ENCODE assay signal across 30 cellular contexts in genomic region chr10:113617086-113617485, GRCh38. TPM values are rescaled to one million over a fixed set of nuclear protein-coding genes. Genes with fewer than 3 reads are reported as not detected.
"Had no signal": no experiment of that assay in that cellular context is flagged by ENCODE, and none has a peak within 500 bp of the region (broad histone marks: within the 10 kb centered on the region; RNA-seq: fewer than 3 reads in every experiment).

No MANE protein-coding gene starts in this region.

- ATAC-seq: activated CD8-positive, alpha-beta T cell treated with anti-CD3 and anti-CD28 coated beads, Interleukin-2, amount 10 ng/mL, durations not matched to agents 7 days and 5 days; activated T-helper 17 cell treated with anti-CD3 and anti-CD28 coated beads, Interleukin-2, amount 50 U/mL, for 72 hours; effector memory CD8-positive, alpha-beta T cell; left cardiac atrium; natural killer cell; pancreas; right cardiac atrium; stimulated activated effector memory CD8-positive, alpha-beta T cell treated with anti-CD3 and anti-CD28 coated beads, Interleukin-12 subunit alpha, Interleukin-12 subunit beta, amount 100 ng/mL, for 72 hours; stimulated activated naive CD8-positive, alpha-beta T cell treated with anti-CD3 and anti-CD28 coated beads, Interleukin-15, amount 100 ng/mL, for 72 hours had no signal

- H3K4me1 ChIP-seq: adrenal gland, ascending aorta had no signal

- H3K27me3 ChIP-seq: ascending aorta, brain microvascular endothelial cell, pancreas had no signal

- DNase-seq: activated CD4-positive, alpha-beta T cell treated with anti-CD3 and anti-CD28 coated beads for 1 hour; activated CD4-positive, alpha-beta T cell treated with anti-CD3 and anti-CD28 coated beads, Interleukin-2, amount 50 U/mL, for 1 hour; activated CD8-positive, alpha-beta T cell treated with anti-CD3 and anti-CD28 coated beads, Interleukin-2, amount 10 ng/mL, durations not matched to agents 7 days and 5 days; activated naive CD4-positive, alpha-beta T cell; activated T-cell treated with anti-CD3 and anti-CD28 coated beads, Interleukin-2, amount 50 U/mL, for 1 hour; adrenal gland; brain microvascular endothelial cell; central memory CD4-positive, alpha-beta T cell; effector memory CD8-positive, alpha-beta T cell; head of caudate nucleus; islet precursor cell; left cardiac atrium; midbrain; natural killer cell; pancreas; right cardiac atrium; stimulated activated CD4-positive, alpha-beta T cell treated with anti-CD3 and anti-CD28 coated beads, Interleukin-1b, Interleukin-23, amount 100 ng/mL, for 48 hours; stimulated activated naive CD8-positive, alpha-beta T cell treated with anti-CD3 and anti-CD28 coated beads, Interleukin-15, amount 100 ng/mL, for 72 hours; tibial artery; WERI-Rb-1 had no signal

- H3K9me3 Mint-ChIP-seq: activated T-helper 17 cell treated with anti-CD3 and anti-CD28 coated beads, Interleukin-2, amount 50 U/mL, for 72 hours; effector memory CD8-positive, alpha-beta T cell; natural killer cell; stimulated activated effector memory CD8-positive, alpha-beta T cell treated with anti-CD3 and anti-CD28 coated beads, Interleukin-12 subunit alpha, Interleukin-12 subunit beta, amount 100 ng/mL, for 72 hours; stimulated activated naive CD8-positive, alpha-beta T cell treated with anti-CD3 and anti-CD28 coated beads, Interleukin-15, amount 100 ng/mL, for 72 hours had no signal

- H3K27ac Mint-ChIP-seq: activated CD8-positive, alpha-beta T cell treated with anti-CD3 and anti-CD28 coated beads, Interleukin-2, amount 10 ng/mL, durations not matched to agents 7 days and 5 days; activated naive CD8-positive, alpha-beta T cell; activated T-helper 17 cell treated with anti-CD3 and anti-CD28 coated beads, Interleukin-2, amount 50 U/mL, for 72 hours; effector memory CD8-positive, alpha-beta T cell; natural killer cell; stimulated activated effector memory CD8-positive, alpha-beta T cell treated with anti-CD3 and anti-CD28 coated beads, Interleukin-12 subunit alpha, Interleukin-12 subunit beta, amount 100 ng/mL, for 72 hours; stimulated activated naive CD8-positive, alpha-beta T cell treated with anti-CD3 and anti-CD28 coated beads, Interleukin-15, amount 100 ng/mL, for 72 hours had no signal

- H3K4me3 ChIP-seq: adrenal gland, ascending aorta, esophagus muscularis mucosa, pancreas, skin epidermis, tibial artery had no signal

- H3K4me1 Mint-ChIP-seq: activated T-helper 17 cell treated with anti-CD3 and anti-CD28 coated beads, Interleukin-2, amount 50 U/mL, for 72 hours; natural killer cell; stimulated activated effector memory CD8-positive, alpha-beta T cell treated with anti-CD3 and anti-CD28 coated beads, Interleukin-12 subunit alpha, Interleukin-12 subunit beta, amount 100 ng/mL, for 72 hours; stimulated activated naive CD8-positive, alpha-beta T cell treated with anti-CD3 and anti-CD28 coated beads, Interleukin-15, amount 100 ng/mL, for 72 hours had no signal

- H3K36me3 Mint-ChIP-seq: activated naive CD8-positive, alpha-beta T cell; natural killer cell; stimulated activated effector memory CD8-positive, alpha-beta T cell treated with anti-CD3 and anti-CD28 coated beads, Interleukin-12 subunit alpha, Interleukin-12 subunit beta, amount 100 ng/mL, for 72 hours had no signal

- H3K4me3 Mint-ChIP-seq: activated CD8-positive, alpha-beta T cell treated with anti-CD3 and anti-CD28 coated beads, Interleukin-2, amount 10 ng/mL, durations not matched to agents 7 days and 5 days; activated naive CD8-positive, alpha-beta T cell; activated T-helper 17 cell treated with anti-CD3 and anti-CD28 coated beads, Interleukin-2, amount 50 U/mL, for 72 hours; effector memory CD8-positive, alpha-beta T cell; natural killer cell; stimulated activated effector memory CD8-positive, alpha-beta T cell treated with anti-CD3 and anti-CD28 coated beads, Interleukin-12 subunit alpha, Interleukin-12 subunit beta, amount 100 ng/mL, for 72 hours; stimulated activated naive CD8-positive, alpha-beta T cell treated with anti-CD3 and anti-CD28 coated beads, Interleukin-15, amount 100 ng/mL, for 72 hours had no signal

- H3K9me3 ChIP-seq: adrenal gland, ascending aorta, esophagus muscularis mucosa, pancreas, tibial artery had no signal

- H3K27ac ChIP-seq: adrenal gland, ascending aorta, brain microvascular endothelial cell, esophagus muscularis mucosa, pancreas, skin epidermis, tibial artery, WERI-Rb-1 had no signal

- H3K36me3 ChIP-seq: adrenal gland, ascending aorta, brain microvascular endothelial cell, pancreas, tibial artery, WERI-Rb-1 had no signal

RNA-seq across cellular contexts. Expression of gene NRAP, which starts 46.8 kb away (rescaled TPM):
- total RNA-seq: activated CD8-positive, alpha-beta T cell treated with anti-CD3 and anti-CD28 coated beads, Interleukin-2, amount 10 ng/mL, durations not matched to agents 7 days and 5 days; activated T-helper 17 cell treated with anti-CD3 and anti-CD28 coated beads, Interleukin-2, amount 50 U/mL, for 72 hours; ascending aorta; dermis blood vessel endothelial cell; esophagus muscularis mucosa; frontal cortex; natural killer cell; pulmonary artery endothelial cell; T-helper 2 cell treated with Interferon-gamma antibody and Interleukin-4, amounts not matched to agents 100 ng/mL and 5 ng/mL, for 36 hours had no signal
